ENCODE assay signal across 8 cellular contexts in genomic region chr2:86622409-86622877, GRCh38. TPM values are rescaled to one million over a fixed set of nuclear protein-coding genes. Genes with fewer than 3 reads are reported as not detected.
DNase-seq lines count a peak whose midpoint lies in the region; ATAC-seq and TF ChIP-seq lines count a peak whose summit lies in the region.

No MANE protein-coding gene starts in this region.

- H3K36me3 ChIP-seq in esophagus squamous epithelium, result peaks cover 0 to 29% (median 0%) of the 10 kb centered on the region in 3 donors
- H3K36me3 ChIP-seq in upper lobe of right lung, result peaks cover 18% of the 10 kb centered on the region

- TF ChIP-seq CTCF in esophagus squamous epithelium (IDR thresholded peaks at IDR 0.05) (no peak), upper lobe of right lung (IDR thresholded peaks at IDR 0.05) (no peak)

- H3K27ac ChIP-seq in esophagus squamous epithelium, result peak overlapping the region; percentile 98 to 100 (median 99)
- H3K27ac ChIP-seq in upper lobe of right lung, result peak overlapping the region; percentile 97

- intact Hi-C loops in esophagus squamous epithelium (cut with DNase I) (no loop called here), upper lobe of right lung (cut with DNase I) (no loop called here)

- H3K4me3 ChIP-seq in esophagus squamous epithelium, result peak overlapping the region; percentile 73 to 89 (median 83)
- peak overlapping the region; percentile 66 for H3K4me3 ChIP-seq in upper lobe of right lung

- in situ Hi-C loops in KBM-7 (cut with MboI; ENCODE audit: low pct_unique_long_range_greater_than_20kb, low sequenced_read_pairs), result no loop called here

- no peaks in the 10 kb centered on the region for H3K9me3 Mint-ChIP-seq in natural killer cell treated with Interleukin-12 subunit alpha and Interleukin-12 subunit beta and Interleukin-15 and Interleukin-18, amount 100 ng/mL, for 72 hours

- H3K4me1 Mint-ChIP-seq in natural killer cell treated with Interleukin-12 subunit alpha and Interleukin-12 subunit beta and Interleukin-15 and Interleukin-18, amount 100 ng/mL, for 72 hours (ENCODE audit: low read depth in 2 of 2), result peaks cover 21 to 22% of the 10 kb centered on the region in 2 donors

- H3K4me3 Mint-ChIP-seq in natural killer cell treated with Interleukin-12 subunit alpha and Interleukin-12 subunit beta and Interleukin-15 and Interleukin-18, amount 100 ng/mL, for 72 hours, result peak overlapping the region; percentile 92

- H3K27me3 ChIP-seq in esophagus squamous epithelium (no peaks in the 10 kb centered on the region), upper lobe of right lung (no peaks in the 10 kb centered on the region)

- H3K36me3 Mint-ChIP-seq in natural killer cell treated with Interleukin-12 subunit alpha and Interleukin-12 subunit beta and Interleukin-15 and Interleukin-18, amount 100 ng/mL, for 72 hours, result peaks cover 5% of the 10 kb centered on the region

- peak; percentile 19 for DNase-seq in DMS153 treated with DMSO at 0.1 percent for 48 hours (lab: John Stamatoyannopoulos, UW; ENCODE audit: unreplicated experiment)
- peak; percentile 43 for DNase-seq in KBM-7
- peak; percentile 26 to 42 for DNase-seq in activated CD4-positive, alpha-beta T cell treated with anti-CD3 and anti-CD28 coated beads, Interleukin-2, amount 50 U/mL, for 48 hours
- peak; percentile 19 for DNase-seq in esophagus squamous epithelium (lab: John Stamatoyannopoulos, UW)
- no peak for DNase-seq in natural killer cell treated with Interleukin-12 subunit alpha and Interleukin-12 subunit beta and Interleukin-15 and Interleukin-18, amount 100 ng/mL, for 72 hours (ENCODE audit: low spot score)
- DNase-seq in upper lobe of right lung, result peak; percentile 68
- no peak for DNase-seq in NCI-H1092 treated with DMSO at 0.1 percent for 48 hours (lab: John Stamatoyannopoulos, UW)

- WGBS in esophagus squamous epithelium, 2 donors, result 0 to 2% methylated on average over 6 to 8 of the region's 13 CpGs

- no peak for TF ChIP-seq POLR2A in esophagus squamous epithelium (IDR thresholded peaks at IDR 0.05)

- H3K27ac Mint-ChIP-seq in natural killer cell treated with Interleukin-12 subunit alpha and Interleukin-12 subunit beta and Interleukin-15 and Interleukin-18, amount 100 ng/mL, for 72 hours, result peak overlapping the region; percentile 90

- H3K27me3 Mint-ChIP-seq in natural killer cell treated with Interleukin-12 subunit alpha and Interleukin-12 subunit beta and Interleukin-15 and Interleukin-18, amount 100 ng/mL, for 72 hours, result peaks cover 0 to 6% of the 10 kb centered on the region in 2 donors

- H3K9me3 ChIP-seq in esophagus squamous epithelium (no peaks in the 10 kb centered on the region), upper lobe of right lung (no peaks in the 10 kb centered on the region)

- ATAC-seq in natural killer cell treated with Interleukin-12 subunit alpha and Interleukin-12 subunit beta and Interleukin-15 and Interleukin-18, amount 100 ng/mL, for 72 hours, result no peak
- peak; percentile 10 for ATAC-seq in upper lobe of right lung
- no peak for ATAC-seq in HG03432 (IDR thresholded peaks at IDR 0.05; ENCODE audit: unreplicated experiment)

- peaks cover 3 to 46% (median 5%) of the 10 kb centered on the region in 3 donors for H3K4me1 ChIP-seq in esophagus squamous epithelium
- H3K4me1 ChIP-seq in upper lobe of right lung, result peaks cover 17% of the 10 kb centered on the region

RNA-seq across cellular contexts. Expression of gene RNF103, which starts 1.2 kb away (rescaled TPM):
- total RNA-seq in esophagus squamous epithelium (10 to 100 TPM; 15.6 to 28.8 (median 18.8) TPM), upper lobe of right lung (21.0 TPM)
- total RNA-seq in natural killer cell treated with Interleukin-12 subunit alpha and Interleukin-12 subunit beta and Interleukin-15 and Interleukin-18, amount 100 ng/mL, for 72 hours, result 10 to 100 TPM; 11.2 to 13.4 TPM

RNA-seq across cellular contexts. Expression of gene CHMP3, which starts 59.2 kb away (rescaled TPM):
- 100 to 1,000 TPM in 1 of 4 donors, 10 to 100 TPM in 3; 55.5 to 103 (median 65.5) TPM for total RNA-seq in esophagus squamous epithelium
- 10 to 100 TPM; 41.9 to 45.1 TPM for total RNA-seq in natural killer cell treated with Interleukin-12 subunit alpha and Interleukin-12 subunit beta and Interleukin-15 and Interleukin-18, amount 100 ng/mL, for 72 hours
- total RNA-seq in upper lobe of right lung, result 159 TPM

Comparison
In these comparisons a context has a peak if more than half of its experiments do, and no peak if none do; other contexts are left out.
1. DNase-seq: peak in DMS153 treated with DMSO at 0.1 percent for 48 hours (single experiment), KBM-7 (single experiment), activated CD4-positive, alpha-beta T cell treated with anti-CD3 and anti-CD28 coated beads, Interleukin-2, amount 50 U/mL, for 48 hours (2 of 2), esophagus squamous epithelium (single experiment) and upper lobe of right lung (single experiment); none in natural killer cell treated with Interleukin-12 subunit alpha and Interleukin-12 subunit beta and Interleukin-15 and Interleukin-18, amount 100 ng/mL, for 72 hours (single experiment) and NCI-H1092 treated with DMSO at 0.1 percent for 48 hours (single experiment).